18 cellular contexts compared by ENCODE assay signal in genomic region chr20:37801921-37802320, GRCh38.
DNase-seq lines count a peak whose midpoint lies in the region; ATAC-seq and TF ChIP-seq lines count a peak whose summit lies in the region.
"Had no signal": no experiment of that assay in that cellular context is flagged by ENCODE, and none has a peak within 500 bp of the region (broad histone marks: within the 10 kb centered on the region; RNA-seq: fewer than 3 reads in every experiment).

No MANE protein-coding gene starts in this region.

- H3K9me3 Mint-ChIP-seq in naive B cell, result no peaks in the 10 kb centered on the region
- H3K9me3 Mint-ChIP-seq: IgD-negative memory B cell had no signal

- no peaks in the 10 kb centered on the region for H3K9me3 ChIP-seq in BLaER1
- no peaks in the 10 kb centered on the region for H3K9me3 ChIP-seq in smooth muscle cell (replicated peaks; ENCODE audit: low read depth)

- H3K4me1 Mint-ChIP-seq in naive B cell, result peaks cover 7 to 54% (median 53%) of the 10 kb centered on the region in 3 donors

- no peaks in the 10 kb centered on the region for H3K27me3 ChIP-seq in BLaER1
- no peaks in the 10 kb centered on the region for H3K27me3 ChIP-seq in smooth muscle cell (ENCODE audit: low read depth)

- H3K4me1 ChIP-seq in BLaER1 (peaks cover 72% of the 10 kb centered on the region), smooth muscle cell (ENCODE audit: low read depth) (no peaks in the 10 kb centered on the region)

- H2AFZ ChIP-seq in smooth muscle cell (ENCODE audit: low read depth), result no peak overlapping the region

- TF ChIP-seq CTCF in fibroblast of pulmonary artery (IDR thresholded peaks at IDR 0.05; ENCODE audit: low read length, missing control alignments) (no peak), smooth muscle cell (IDR thresholded peaks at IDR 0.05; ENCODE audit: borderline replicate concordance, insufficient read depth, poor library complexity, severe bottlenecking) (no peak)

- no peak overlapping the region for H3K9ac ChIP-seq in BLaER1
- no peak overlapping the region for H3K9ac ChIP-seq in smooth muscle cell (ENCODE audit: low read depth)

- ATAC-seq in naive B cell (ENCODE audit: low read depth in 2 of 2) (no peak), GM19467 (IDR thresholded peaks at IDR 0.05; ENCODE audit: unreplicated experiment) (no peak)

- H3K4me3 ChIP-seq in BLaER1 (no peak overlapping the region), fibroblast of pulmonary artery (replicated peaks; ENCODE audit: low read depth, low read length) (no peak overlapping the region), smooth muscle cell (no peak overlapping the region)

- H3K27ac Mint-ChIP-seq in naive B cell, result peak overlapping the region in 4 of 6 donors; percentile 26 to 97 (median 66)

- DNase-seq in RPMI7951 (ENCODE audit: low read depth) (peak; percentile 45), fibroblast of pulmonary artery (ENCODE audit: low read depth) (peak; percentile 56), naive B cell (no peak), NCI-H526 (lab: John Stamatoyannopoulos, UW) (no peak), GF-D8 (lab: John Stamatoyannopoulos, UW) (no peak), smooth muscle cell (lab: John Stamatoyannopoulos, UW; ENCODE audit: unreplicated experiment) (no peak)
- DNase-seq: AML-193, DMS79, H7, NCI-H1694 treated with DMSO at 0.1 percent for 48 hours, NCI-H2081 treated with DMSO at 0.1 percent for 48 hours, NCI-H2171 treated with DMSO at 0.1 percent for 48 hours, NCI-H524 treated with DMSO at 0.1 percent for 48 hours, OCI-M1, Right ventricle myocardium superior had no signal

- H4K20me1 ChIP-seq in BLaER1, result no peaks in the 10 kb centered on the region
- no peaks in the 10 kb centered on the region for H4K20me1 ChIP-seq in smooth muscle cell (ENCODE audit: low read depth)

- H3K79me2 ChIP-seq in smooth muscle cell (ENCODE audit: low read depth), result no peaks in the 10 kb centered on the region

- no peaks in the 10 kb centered on the region for H3K27me3 Mint-ChIP-seq in naive B cell
- H3K27me3 Mint-ChIP-seq: IgD-negative memory B cell had no signal

- no peaks in the 10 kb centered on the region for H3F3A ChIP-seq in smooth muscle cell (ENCODE audit: low read depth)

- peak overlapping the region in 2 of 8 donors; percentile 9 to 12 for H3K4me3 Mint-ChIP-seq in naive B cell

- H3K4me2 ChIP-seq in BLaER1 (peak overlapping the region; percentile 10), smooth muscle cell (no peak overlapping the region)

- no peak overlapping the region for H3K27ac ChIP-seq in BLaER1
- no peak overlapping the region for H3K27ac ChIP-seq in smooth muscle cell (ENCODE audit: low read depth)

- 92% methylated on average over 2 of the region's 2 CpGs for WGBS in smooth muscle cell (ENCODE audit: low lambda C conversion rate)

- peaks cover 53% of the 10 kb centered on the region for H3K36me3 ChIP-seq in BLaER1
- H3K36me3 ChIP-seq in smooth muscle cell (ENCODE audit: low read depth), result no peaks in the 10 kb centered on the region

- H3K36me3 Mint-ChIP-seq in naive B cell, result peaks cover 15 to 19% of the 10 kb centered on the region in 2 donors

Comparison
In these comparisons a context has a peak if more than half of its experiments do, and no peak if none do; other contexts are left out.
1. DNase-seq: peak in RPMI7951 (single experiment) and fibroblast of pulmonary artery (single experiment); none in naive B cell (single experiment), NCI-H526 (0 of 2), GF-D8 (single experiment) and smooth muscle cell (single experiment).